10 cellular contexts compared by ENCODE assay signal in the genomic region with DNA sequence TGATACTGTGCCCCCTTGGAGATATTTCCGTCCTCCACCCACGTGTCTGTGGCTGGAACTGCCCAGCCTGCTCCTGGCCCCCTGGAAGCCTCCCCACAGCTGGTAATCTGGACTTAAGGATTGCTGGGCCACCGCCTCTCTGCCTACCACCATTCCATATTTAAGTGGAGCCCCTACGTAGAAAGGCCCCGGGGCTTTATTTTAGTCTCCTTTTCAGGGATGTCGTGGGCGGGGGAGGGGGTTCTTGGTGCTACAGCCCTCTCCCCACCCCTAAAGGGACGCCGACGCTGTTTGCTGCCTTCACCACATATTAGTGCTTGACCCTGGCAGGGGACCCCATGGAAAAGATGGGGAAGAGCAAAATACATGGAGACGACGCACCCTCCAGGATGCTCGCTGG. TPM values are rescaled to one million over a fixed set of nuclear protein-coding genes. Genes with fewer than 3 reads are reported as not detected.
DNase-seq lines count a peak whose midpoint lies in the region; ATAC-seq and TF ChIP-seq lines count a peak whose summit lies in the region.
"Had no signal": no experiment of that assay in that cellular context is flagged by ENCODE, and none has a peak within 500 bp of the region (broad histone marks: within the 10 kb centered on the region; RNA-seq: fewer than 3 reads in every experiment).

No MANE protein-coding gene starts in this region.

- H2AFZ ChIP-seq in GM23338 = peak overlapping the region; percentile 92
- peak overlapping the region; percentile 37 for H2AFZ ChIP-seq in smooth muscle cell (ENCODE audit: low read depth)

- DNase-seq in GM23338 (ENCODE audit: low spot score) (peak; percentile 53), smooth muscle cell (lab: John Stamatoyannopoulos, UW; ENCODE audit: unreplicated experiment) (peak; percentile 48), BE2C (no peak)
- no peak for DNase-seq in activated naive CD8-positive, alpha-beta T cell treated with anti-CD3 and anti-CD28 coated beads, Interleukin-2, amount 50 U/mL, for 24 hours
- DNase-seq: Karpas-422 had no signal

- H3K27ac ChIP-seq in GM23338 (ENCODE audit: low read depth) (peak overlapping the region; percentile 63; the same call in 1 of the 2 replicates), iPS-18a (ENCODE audit: low read length) (no peak overlapping the region), smooth muscle cell (ENCODE audit: low read depth) (peak overlapping the region; percentile 99)

- peaks cover 16% of the 10 kb centered on the region for H3K27me3 Mint-ChIP-seq in GM23338 (ENCODE audit: insufficient read depth, low read depth, poor library complexity)
- peaks cover 1% of the 10 kb centered on the region for H3K27me3 Mint-ChIP-seq in activated naive CD8-positive, alpha-beta T cell treated with anti-CD3 and anti-CD28 coated beads, Interleukin-2, amount 50 U/mL, for 24 hours

- no peak; the same call in 2 of the 3 replicates for ATAC-seq in GM23338
- no peak for ATAC-seq in activated naive CD8-positive, alpha-beta T cell treated with anti-CD3 and anti-CD28 coated beads, Interleukin-2, amount 50 U/mL, for 24 hours
- ATAC-seq in GM18870 (IDR thresholded peaks at IDR 0.05; ENCODE audit: unreplicated experiment) = no peak
- ATAC-seq in GM18861 (IDR thresholded peaks at IDR 0.05; ENCODE audit: unreplicated experiment) = no peak
- no peak for ATAC-seq in GM18517 (IDR thresholded peaks at IDR 0.05; ENCODE audit: unreplicated experiment)

- peak overlapping the region; percentile 65 for H3K4me3 ChIP-seq in GM23338
- peak overlapping the region; percentile 58 for H3K4me3 ChIP-seq in iPS-18a (ENCODE audit: low read length)
- peak overlapping the region; percentile 31 for H3K4me3 ChIP-seq in smooth muscle cell
- H3K4me3 ChIP-seq in BE2C (ENCODE audit: low read depth, low read length) = no peak overlapping the region

- H3K4me1 Mint-ChIP-seq in GM23338 = peaks cover 8% of the 10 kb centered on the region; the same call in 2 of the 3 replicates
- H3K4me1 Mint-ChIP-seq in activated naive CD8-positive, alpha-beta T cell treated with anti-CD3 and anti-CD28 coated beads, Interleukin-2, amount 50 U/mL, for 24 hours = peaks cover 42% of the 10 kb centered on the region

- no peaks in the 10 kb centered on the region for H3K9me3 Mint-ChIP-seq in GM23338
- no peaks in the 10 kb centered on the region for H3K9me3 Mint-ChIP-seq in activated naive CD8-positive, alpha-beta T cell treated with anti-CD3 and anti-CD28 coated beads, Interleukin-2, amount 50 U/mL, for 24 hours

- H3K4me2 ChIP-seq in GM23338 (peak overlapping the region; percentile 84), smooth muscle cell (peak overlapping the region; percentile 80)

- H3K9me3 ChIP-seq in iPS-18a (ENCODE audit: control insufficient read depth, low read depth, low read length) (no peaks in the 10 kb centered on the region), smooth muscle cell (replicated peaks; ENCODE audit: low read depth) (no peaks in the 10 kb centered on the region), BE2C (no peaks in the 10 kb centered on the region)
- H3K9me3 ChIP-seq: neutrophil had no signal

- no peak overlapping the region for H3K27ac Mint-ChIP-seq in GM23338
- H3K27ac Mint-ChIP-seq in activated naive CD8-positive, alpha-beta T cell treated with anti-CD3 and anti-CD28 coated beads, Interleukin-2, amount 50 U/mL, for 24 hours = peak overlapping the region; percentile 89

- H3K4me3 Mint-ChIP-seq in GM23338 = peak overlapping the region; percentile 60
- H3K4me3 Mint-ChIP-seq in activated naive CD8-positive, alpha-beta T cell treated with anti-CD3 and anti-CD28 coated beads, Interleukin-2, amount 50 U/mL, for 24 hours = no peak overlapping the region

- H3K36me3 Mint-ChIP-seq in GM23338 (ENCODE audit: low read depth) = peaks cover 9% of the 10 kb centered on the region
- peaks cover 12% of the 10 kb centered on the region for H3K36me3 Mint-ChIP-seq in activated naive CD8-positive, alpha-beta T cell treated with anti-CD3 and anti-CD28 coated beads, Interleukin-2, amount 50 U/mL, for 24 hours (ENCODE audit: low read depth)

- H3K79me2 ChIP-seq in GM23338 (replicated peaks; ENCODE audit: insufficient read depth) (peaks cover 19% of the 10 kb centered on the region), smooth muscle cell (ENCODE audit: low read depth) (peaks cover 21% of the 10 kb centered on the region)

- H3K9ac ChIP-seq in iPS-18a (ENCODE audit: low read length) (peak overlapping the region; percentile 22), smooth muscle cell (ENCODE audit: low read depth) (peak overlapping the region; percentile 94)

- 12% methylated on average over 13 of the region's 13 CpGs for WGBS in smooth muscle cell (ENCODE audit: low lambda C conversion rate)

- no peaks in the 10 kb centered on the region; the same call in 1 of the 2 replicates for H4K20me1 ChIP-seq in GM23338 (replicated peaks; ENCODE audit: insufficient read depth)
- peaks cover 9% of the 10 kb centered on the region for H4K20me1 ChIP-seq in smooth muscle cell (ENCODE audit: low read depth)

- no peak for TF ChIP-seq CTCF in GM23338 (conservative IDR thresholded peaks at IDR 0.05; ENCODE audit: low read depth in 2 of 2)
- TF ChIP-seq CTCF in smooth muscle cell (IDR thresholded peaks at IDR 0.05; ENCODE audit: borderline replicate concordance, insufficient read depth, poor library complexity, severe bottlenecking) = no peak
- no peak for TF ChIP-seq CTCF in BE2C (IDR thresholded peaks at IDR 0.05; ENCODE audit: low read depth, low read length)

- H3K27me3 ChIP-seq in GM23338 (ENCODE audit: insufficient read depth) (no peaks in the 10 kb centered on the region), iPS-18a (ENCODE audit: control insufficient read depth, insufficient read depth, low read length) (no peaks in the 10 kb centered on the region), smooth muscle cell (ENCODE audit: low read depth) (no peaks in the 10 kb centered on the region), BE2C (no peaks in the 10 kb centered on the region)

- peaks cover 10% of the 10 kb centered on the region for H3K36me3 ChIP-seq in GM23338 (ENCODE audit: insufficient read depth)
- peaks cover 8% of the 10 kb centered on the region for H3K36me3 ChIP-seq in iPS-18a (ENCODE audit: control insufficient read depth, low read depth, low read length)
- no peaks in the 10 kb centered on the region for H3K36me3 ChIP-seq in smooth muscle cell (ENCODE audit: low read depth)
- peaks cover 15% of the 10 kb centered on the region for H3K36me3 ChIP-seq in BE2C
- H3K36me3 ChIP-seq: neutrophil had no signal

- H3F3A ChIP-seq in GM23338 (replicated peaks; ENCODE audit: low read depth) (peaks cover 27% of the 10 kb centered on the region), smooth muscle cell (ENCODE audit: low read depth) (peaks cover 42% of the 10 kb centered on the region)

- peaks cover 13% of the 10 kb centered on the region for H3K4me1 ChIP-seq in GM23338 (ENCODE audit: insufficient read depth)
- no peaks in the 10 kb centered on the region for H3K4me1 ChIP-seq in iPS-18a (ENCODE audit: control insufficient read depth, low read depth, low read length)
- peaks cover 11% of the 10 kb centered on the region for H3K4me1 ChIP-seq in smooth muscle cell (ENCODE audit: low read depth)
- peaks cover 5% of the 10 kb centered on the region for H3K4me1 ChIP-seq in BE2C

- H3K9me2 ChIP-seq in GM23338 (ENCODE audit: insufficient read depth) = peaks cover 5% of the 10 kb centered on the region; the same call in 1 of the 2 replicates

TF ChIP-seq in GM23338, 12 proteins besides CTCF, POLR2A, EP300 and RAD21 (continues in another document):
- TF ChIP-seq ZNF331 (CRISPR knock-in tag; IDR thresholded peaks at IDR 0.05; ENCODE audit: low read depth) = no peak
- TF ChIP-seq, protein P1, sequence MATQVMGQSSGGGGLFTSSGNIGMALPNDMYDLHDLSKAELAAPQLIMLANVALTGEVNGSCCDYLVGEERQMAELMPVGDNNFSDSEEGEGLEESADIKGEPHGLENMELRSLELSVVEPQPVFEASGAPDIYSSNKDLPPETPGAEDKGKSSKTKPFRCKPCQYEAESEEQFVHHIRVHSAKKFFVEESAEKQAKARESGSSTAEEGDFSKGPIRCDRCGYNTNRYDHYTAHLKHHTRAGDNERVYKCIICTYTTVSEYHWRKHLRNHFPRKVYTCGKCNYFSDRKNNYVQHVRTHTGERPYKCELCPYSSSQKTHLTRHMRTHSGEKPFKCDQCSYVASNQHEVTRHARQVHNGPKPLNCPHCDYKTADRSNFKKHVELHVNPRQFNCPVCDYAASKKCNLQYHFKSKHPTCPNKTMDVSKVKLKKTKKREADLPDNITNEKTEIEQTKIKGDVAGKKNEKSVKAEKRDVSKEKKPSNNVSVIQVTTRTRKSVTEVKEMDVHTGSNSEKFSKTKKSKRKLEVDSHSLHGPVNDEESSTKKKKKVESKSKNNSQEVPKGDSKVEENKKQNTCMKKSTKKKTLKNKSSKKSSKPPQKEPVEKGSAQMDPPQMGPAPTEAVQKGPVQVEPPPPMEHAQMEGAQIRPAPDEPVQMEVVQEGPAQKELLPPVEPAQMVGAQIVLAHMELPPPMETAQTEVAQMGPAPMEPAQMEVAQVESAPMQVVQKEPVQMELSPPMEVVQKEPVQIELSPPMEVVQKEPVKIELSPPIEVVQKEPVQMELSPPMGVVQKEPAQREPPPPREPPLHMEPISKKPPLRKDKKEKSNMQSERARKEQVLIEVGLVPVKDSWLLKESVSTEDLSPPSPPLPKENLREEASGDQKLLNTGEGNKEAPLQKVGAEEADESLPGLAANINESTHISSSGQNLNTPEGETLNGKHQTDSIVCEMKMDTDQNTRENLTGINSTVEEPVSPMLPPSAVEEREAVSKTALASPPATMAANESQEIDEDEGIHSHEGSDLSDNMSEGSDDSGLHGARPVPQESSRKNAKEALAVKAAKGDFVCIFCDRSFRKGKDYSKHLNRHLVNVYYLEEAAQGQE (IDR thresholded peaks at IDR 0.05; ENCODE audit: unreplicated experiment) = no peak
- no peak for TF ChIP-seq ZNF114 (CRISPR knock-in tag; IDR thresholded peaks at IDR 0.05)
- no peak for TF ChIP-seq CREB1 (CRISPR knock-in tag; IDR thresholded peaks at IDR 0.05; ENCODE audit: low read depth)
- no peak for TF ChIP-seq EZH2phosphoT487 (IDR thresholded peaks at IDR 0.05; ENCODE audit: unreplicated experiment)

RNA-seq across cellular contexts. Expression of gene NOP53, which starts 2.7 kb away (rescaled TPM):
- 151 and 167 TPM in 2 replicates for total RNA-seq in GM23338 (2014; rRNA removed; shearing (Covaris generic))
- polyA plus RNA-seq in GM23338 (2016; fragmentation: Nextera tagmentation; extraction: Ambion mirVana) (192 and 211 TPM in 2 replicates), smooth muscle cell (74.5 and 95.2 TPM in 2 replicates)
- 42.8 and 48.9 TPM in 2 replicates for total RNA-seq in smooth muscle cell
- 190 TPM for polyA plus RNA-seq in BE2C (2012; ENCODE audit: insufficient read depth, insufficient read length, low read depth)

RNA-seq across cellular contexts. Expression of gene EHD2, which starts 29.4 kb away (rescaled TPM):
- total RNA-seq in GM23338 (2014; rRNA removed; shearing (Covaris generic)) = 10.8 and 11.7 TPM in 2 replicates
- polyA plus RNA-seq in GM23338 (2016; fragmentation: Nextera tagmentation; extraction: Ambion mirVana) (6.6 TPM in 2 replicates), smooth muscle cell (200 TPM in 2 replicates)
- total RNA-seq in smooth muscle cell = 44.3 and 65.6 TPM in 2 replicates
- polyA plus RNA-seq in BE2C (2012; ENCODE audit: insufficient read depth, insufficient read length, low read depth) = 13.3 TPM

RNA-seq across cellular contexts. Expression of gene SELENOW, which starts 35.9 kb away (rescaled TPM):
- 524 and 558 TPM in 2 replicates for total RNA-seq in GM23338 (2014; rRNA removed; shearing (Covaris generic))
- polyA plus RNA-seq in GM23338 (2016; fragmentation: Nextera tagmentation; extraction: Ambion mirVana) = 811 and 820 TPM in 2 replicates
- 415 and 441 TPM in 2 replicates for total RNA-seq in smooth muscle cell
- 527 and 558 TPM in 2 replicates for polyA plus RNA-seq in smooth muscle cell
- polyA plus RNA-seq in BE2C (2012; ENCODE audit: insufficient read depth, insufficient read length, low read depth) = 76.2 TPM

Comparison
In these comparisons a context has a peak if more than half of its experiments do, and no peak if none do; other contexts are left out.
1. DNase-seq: peak in GM23338 (single experiment) and smooth muscle cell (single experiment); none in activated naive CD8-positive, alpha-beta T cell treated with anti-CD3 and anti-CD28 coated beads, Interleukin-2, amount 50 U/mL, for 24 hours (single experiment) and BE2C (single experiment).